ENCODE assay signal across 11 cellular contexts in the genomic region with DNA sequence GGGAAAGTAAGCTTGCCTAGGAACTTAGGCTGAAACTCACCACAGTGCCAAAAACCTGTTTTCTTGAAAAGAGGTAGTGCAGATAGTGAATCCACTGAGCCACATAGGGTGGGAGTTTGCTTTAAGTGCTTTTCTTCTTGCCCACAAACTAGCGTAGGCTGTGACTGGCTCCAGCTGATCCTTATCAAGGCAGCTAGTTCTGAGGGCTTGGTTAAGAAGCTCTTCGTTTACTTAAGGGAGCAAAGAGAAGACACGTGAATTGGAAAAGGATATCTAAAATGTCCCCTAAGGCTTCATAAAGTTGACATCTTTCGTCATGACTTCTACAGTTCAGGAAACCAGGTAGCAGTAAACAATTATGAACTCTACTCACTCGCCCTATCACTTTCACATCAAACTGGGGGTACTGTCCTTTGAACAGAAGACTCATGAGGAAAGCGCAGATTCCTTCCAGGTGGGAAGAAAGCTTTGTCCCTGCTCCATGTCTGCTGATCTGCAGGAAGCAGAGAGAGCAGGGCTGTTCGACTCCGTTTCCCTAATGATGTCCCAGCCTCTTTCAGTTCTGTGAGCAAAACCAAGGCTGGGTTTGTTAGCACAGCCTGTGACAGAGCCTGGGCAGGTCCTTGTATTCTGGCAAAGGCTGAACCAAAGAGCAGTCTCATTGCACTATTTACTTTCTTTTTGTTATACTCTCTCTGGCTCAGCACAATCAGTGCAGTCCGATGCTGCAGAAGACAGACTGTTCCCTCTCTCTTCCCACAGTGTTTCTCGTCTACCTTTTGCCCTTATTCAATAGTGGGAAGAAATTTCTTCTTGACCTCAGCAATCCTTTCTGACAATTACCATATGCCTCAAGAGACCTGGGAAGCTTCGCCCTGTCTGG.
DNase-seq lines count a peak whose midpoint lies in the region; ATAC-seq, FAIRE-seq and TF ChIP-seq lines count a peak whose summit lies in the region.
"Had no signal": no experiment of that assay in that cellular context is flagged by ENCODE, and none has a peak within 500 bp of the region (broad histone marks: within the 10 kb centered on the region; RNA-seq: fewer than 3 reads in every experiment).

No MANE protein-coding gene starts in this region.

- H3K9me3 ChIP-seq in OCI-LY3 (ENCODE audit: insufficient read depth, low read length) (no peaks in the 10 kb centered on the region), small intestine (ENCODE audit: control insufficient read depth, low read depth) (no peaks in the 10 kb centered on the region)
- no peaks in the 10 kb centered on the region for H3K9me3 ChIP-seq in effector memory CD4-positive, alpha-beta T cell (ENCODE audit: control insufficient read depth, low read length)
- H3K9me3 ChIP-seq: neutrophil had no signal

- H3K9ac ChIP-seq in OCI-LY3 (ENCODE audit: low read length): peak overlapping the region; percentile 33

- H3K27ac ChIP-seq in OCI-LY3 (ENCODE audit: low read length) (no peak overlapping the region), small intestine (ENCODE audit: low read depth in 1 of 2, low read length in 1 of 2) (no peak overlapping the region)
- H3K27ac ChIP-seq in effector memory CD4-positive, alpha-beta T cell (ENCODE audit: insufficient read depth, low read length, poor library complexity, severe bottlenecking): no peak overlapping the region
- H3K27ac ChIP-seq: neutrophil had no signal

- peak overlapping the region; percentile 69 for H3K4me3 ChIP-seq in OCI-LY3 (ENCODE audit: low read length)
- peak overlapping the region; percentile 19 for H3K4me3 ChIP-seq in effector memory CD4-positive, alpha-beta T cell (ENCODE audit: insufficient read depth, low read depth, low read length, poor library complexity, severe bottlenecking)
- peak overlapping the region in 1 of 2 donors; percentile 43 for H3K4me3 ChIP-seq in small intestine (ENCODE audit: low read depth in 1 of 2, low read length in 2 of 2)

- H3K79me2 ChIP-seq in OCI-LY3 (ENCODE audit: low read length): no peaks in the 10 kb centered on the region

- ATAC-seq in GM21526 (IDR thresholded peaks at IDR 0.05; ENCODE audit: low FRiP score, unreplicated experiment): no peak

- H3K4me1 ChIP-seq in OCI-LY3 (ENCODE audit: low read length) (peaks cover 27% of the 10 kb centered on the region), small intestine (ENCODE audit: control insufficient read depth in 2 of 2, insufficient read depth in 1 of 2, low read depth in 1 of 2, low read length in 1 of 2) (no peaks in the 10 kb centered on the region)
- H3K4me1 ChIP-seq in effector memory CD4-positive, alpha-beta T cell (ENCODE audit: control insufficient read depth, insufficient read depth, low read length, poor library complexity, severe bottlenecking): peaks cover 7% of the 10 kb centered on the region

- H3K4me2 ChIP-seq in OCI-LY3 (ENCODE audit: low read length): peak overlapping the region; percentile 86

- H3K36me3 ChIP-seq in OCI-LY3 (replicated peaks; ENCODE audit: low read depth, low read length) (no peaks in the 10 kb centered on the region), small intestine (ENCODE audit: control insufficient read depth in 2 of 2, insufficient read depth in 2 of 2, low read length in 2 of 2) (no peaks in the 10 kb centered on the region)
- no peaks in the 10 kb centered on the region for H3K36me3 ChIP-seq in effector memory CD4-positive, alpha-beta T cell (ENCODE audit: control insufficient read depth, insufficient read depth, low read length)
- H3K36me3 ChIP-seq: neutrophil had no signal

- H3K27me3 ChIP-seq in OCI-LY3 (ENCODE audit: low read depth, low read length) (peaks cover 21% of the 10 kb centered on the region), small intestine (ENCODE audit: control insufficient read depth in 2 of 2, insufficient read depth in 2 of 2, low read length in 2 of 2) (no peaks in the 10 kb centered on the region)
- H3K27me3 ChIP-seq in effector memory CD4-positive, alpha-beta T cell (replicated peaks; ENCODE audit: control insufficient read depth, insufficient read depth, low read length, poor library complexity, severe bottlenecking): no peaks in the 10 kb centered on the region
- H3K27me3 ChIP-seq: neutrophil had no signal

- no peaks in the 10 kb centered on the region for H4K20me1 ChIP-seq in OCI-LY3 (ENCODE audit: insufficient read depth, low read length)

- TF ChIP-seq CTCF in OCI-LY3 (IDR thresholded peaks at IDR 0.05; ENCODE audit: low read depth, low read length): no peak

- DNase-seq in NCI-H2029 (lab: John Stamatoyannopoulos, UW): peak; percentile 30
- DNase-seq in NCI-H2029 treated with DMSO at 0.1 percent for 48 hours (lab: John Stamatoyannopoulos, UW): no peak
- no peak for DNase-seq in effector memory CD4-positive, alpha-beta T cell
- peak; percentile 63 for DNase-seq in small intestine
- no peak for DNase-seq in NCI-H2227 (lab: John Stamatoyannopoulos, UW; ENCODE audit: unreplicated experiment)
- no peak for DNase-seq in frontal cortex (ENCODE audit: low spot score in 2 of 2)
- DNase-seq: T-helper 9 cell had no signal

- 9 to 34% (median 20%) methylated on average over 11 of the region's 11 CpGs for WGBS in small intestine, 3 donors

- FAIRE-seq in small intestine (lab: Jason Lieb, UNC) (no peak), frontal cortex (lab: Jason Lieb, UNC) (no peak)
- FAIRE-seq: endothelial cell of umbilical vein had no signal

- peak overlapping the region; percentile 28; the same call in 1 of the 2 replicates for H2AFZ ChIP-seq in OCI-LY3 (ENCODE audit: low read depth, low read length)

Comparison
In these comparisons a context has a peak if more than half of its experiments do, and no peak if none do; other contexts are left out.
1. DNase-seq: peak in NCI-H2029 (single experiment) and small intestine (single experiment); none in NCI-H2029 treated with DMSO at 0.1 percent for 48 hours (single experiment), effector memory CD4-positive, alpha-beta T cell (0 of 3), NCI-H2227 (single experiment) and frontal cortex (0 of 2).